Comparison of ENCODE assay signal across 22 cellular contexts in the genomic region with DNA sequence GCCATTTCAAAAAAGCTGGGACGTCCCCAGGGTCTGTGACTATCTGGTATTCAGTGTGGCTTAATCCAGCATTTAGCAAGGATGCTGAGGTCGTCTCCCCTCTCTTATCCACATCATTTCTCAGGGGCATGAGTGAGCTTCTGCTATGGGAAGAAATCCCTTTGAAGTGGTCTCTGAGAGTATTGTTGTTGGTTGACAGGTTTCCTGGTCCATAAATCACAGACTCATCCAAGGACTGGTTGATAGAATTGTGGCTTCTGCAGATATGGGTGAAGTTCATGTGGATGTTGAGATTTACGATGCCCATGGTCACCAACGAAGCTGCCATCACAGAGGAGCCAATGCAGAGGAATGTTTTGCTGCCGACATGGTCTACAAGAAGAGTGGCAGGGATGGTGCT. TPM values are rescaled to one million over a fixed set of nuclear protein-coding genes. Genes with fewer than 3 reads are reported as not detected.
"Had no signal": no experiment of that assay in that cellular context is flagged by ENCODE, and none has a peak within 500 bp of the region (broad histone marks: within the 10 kb centered on the region; RNA-seq: fewer than 3 reads in every experiment).

No MANE protein-coding gene starts in this region.

- H3K4me1 Mint-ChIP-seq: T-cell had no signal

- H3K9me3 Mint-ChIP-seq: T-cell had no signal

- H3K27ac Mint-ChIP-seq: T-cell had no signal

- H3K9me3 ChIP-seq: SJSA1 had no signal

- H3K4me3 ChIP-seq: SJSA1, SK-N-MC had no signal

- H3K27me3 ChIP-seq: SJSA1 had no signal

- H3K36me3 ChIP-seq: SJSA1 had no signal

- H3K9ac ChIP-seq: KMS-11 had no signal

- H3K4me2 ChIP-seq: KMS-11 had no signal

- H3K36me3 Mint-ChIP-seq: T-cell had no signal

- H3K27ac ChIP-seq: KMS-11, SJSA1, SK-N-MC had no signal

- FAIRE-seq: RCC 7860 had no signal

- ATAC-seq: T-cell had no signal

- DNase-seq: Kasumi-1, MV-4-11, NCI-H1048, NCI-H1105, NCI-H1417, NCI-H1436 treated with DMSO at 0.1 percent for 48 hours, NCI-H1694, NCI-H187 treated with DMSO at 0.1 percent for 48 hours, NCI-H2029 treated with DMSO at 0.1 percent for 48 hours, NCI-H2227 treated with DMSO at 0.1 percent for 48 hours, NCI-H524, NCI-H526 treated with DMSO at 0.1 percent for 48 hours, NCI-H774, Right ventricle myocardium superior, RPMI8226, SIG-M5, T-cell had no signal

- H3K4me3 Mint-ChIP-seq: T-cell had no signal

RNA-seq across cellular contexts. Expression of a gene that starts 24.0 kb away (rescaled TPM):
- total RNA-seq: MCF 10A had no signal
